In the genomic region with DNA sequence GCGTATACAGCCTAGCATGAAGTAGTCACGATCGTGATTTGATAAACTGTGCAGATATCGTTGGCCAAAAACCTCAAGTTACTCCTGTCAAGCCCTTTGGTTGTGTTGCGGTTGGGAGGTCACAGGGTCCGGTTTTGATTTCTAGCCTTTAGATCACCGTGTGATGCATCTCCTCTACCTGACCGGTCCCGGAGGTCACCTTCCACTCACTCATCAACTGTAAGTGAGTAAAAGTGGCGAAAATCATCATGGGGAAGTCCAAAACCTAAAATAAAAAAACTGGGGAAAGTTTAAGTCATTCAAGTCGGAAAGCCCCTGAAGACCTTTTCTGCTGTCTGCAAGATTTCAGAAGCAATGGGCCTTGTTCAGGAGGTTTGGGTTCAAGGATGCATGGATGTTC, we compare ENCODE assay signal across 16 cellular contexts.
DNase-seq lines count a peak whose midpoint lies in the region; ATAC-seq and TF ChIP-seq lines count a peak whose summit lies in the region.
"Had no signal": no experiment of that assay in that cellular context is flagged by ENCODE, and none has a peak within 500 bp of the region (broad histone marks: within the 10 kb centered on the region; RNA-seq: fewer than 3 reads in every experiment).

No MANE protein-coding gene starts in this region.

- H3K27ac ChIP-seq in lower lobe of right lung: no peak overlapping the region
- H3K27ac ChIP-seq: ascending aorta had no signal

- no peak overlapping the region for H3K4me3 Mint-ChIP-seq in stimulated activated effector memory CD8-positive, alpha-beta T cell treated with anti-CD3 and anti-CD28 coated beads, Interleukin-12 subunit alpha, Interleukin-12 subunit beta, amount 100 ng/mL, for 72 hours
- H3K4me3 Mint-ChIP-seq: T-cell had no signal

- ATAC-seq in GM18520 (IDR thresholded peaks at IDR 0.05; ENCODE audit: unreplicated experiment): peak; percentile 56
- peak; percentile 61 for ATAC-seq in GM21367 (IDR thresholded peaks at IDR 0.05; ENCODE audit: unreplicated experiment)
- peak; percentile 75 for ATAC-seq in HG03066 (IDR thresholded peaks at IDR 0.05; ENCODE audit: low read depth, unreplicated experiment)
- ATAC-seq in stimulated activated effector memory CD8-positive, alpha-beta T cell treated with anti-CD3 and anti-CD28 coated beads, Interleukin-12 subunit alpha, Interleukin-12 subunit beta, amount 100 ng/mL, for 72 hours: peak; percentile 75
- ATAC-seq in lower lobe of right lung: no peak
- ATAC-seq: HCT116, left colon, T-cell had no signal

- no peaks in the 10 kb centered on the region for H3K27me3 ChIP-seq in lower lobe of right lung (ENCODE audit: low read depth)
- H3K27me3 ChIP-seq: ascending aorta had no signal

- no peaks in the 10 kb centered on the region for H3K9me3 Mint-ChIP-seq in stimulated activated effector memory CD8-positive, alpha-beta T cell treated with anti-CD3 and anti-CD28 coated beads, Interleukin-12 subunit alpha, Interleukin-12 subunit beta, amount 100 ng/mL, for 72 hours
- H3K9me3 Mint-ChIP-seq: T-cell had no signal

- no peaks in the 10 kb centered on the region for H3K9me3 ChIP-seq in lower lobe of right lung
- H3K9me3 ChIP-seq: ascending aorta had no signal

- intact Hi-C loops in lower lobe of right lung (cut with DNase I): no loop called here

- H3K27ac Mint-ChIP-seq in stimulated activated effector memory CD8-positive, alpha-beta T cell treated with anti-CD3 and anti-CD28 coated beads, Interleukin-12 subunit alpha, Interleukin-12 subunit beta, amount 100 ng/mL, for 72 hours: no peak overlapping the region
- H3K27ac Mint-ChIP-seq: T-cell had no signal

- no peaks in the 10 kb centered on the region for H3K36me3 ChIP-seq in lower lobe of right lung
- H3K36me3 ChIP-seq: ascending aorta had no signal

- H3K4me1 Mint-ChIP-seq in stimulated activated effector memory CD8-positive, alpha-beta T cell treated with anti-CD3 and anti-CD28 coated beads, Interleukin-12 subunit alpha, Interleukin-12 subunit beta, amount 100 ng/mL, for 72 hours: peaks cover 13% of the 10 kb centered on the region
- H3K4me1 Mint-ChIP-seq: T-cell had no signal

- H3K4me1 ChIP-seq in lower lobe of right lung: no peaks in the 10 kb centered on the region
- H3K4me1 ChIP-seq: ascending aorta had no signal

- no peak for TF ChIP-seq CTCF in lower lobe of right lung (IDR thresholded peaks at IDR 0.05)

- DNase-seq in stimulated activated effector memory CD8-positive, alpha-beta T cell treated with anti-CD3 and anti-CD28 coated beads, Interleukin-12 subunit alpha, Interleukin-12 subunit beta, amount 100 ng/mL, for 72 hours (ENCODE audit: low spot score in 2 of 2): no peak
- no peak for DNase-seq in lower lobe of right lung
- DNase-seq in CD1c-positive myeloid dendritic cell (ENCODE audit: extremely low spot score): no peak
- DNase-seq in activated CD4-positive, CD25-positive, alpha-beta regulatory T cell treated with anti-CD3 and anti-CD28 coated beads, Interleukin-2, amount 50 U/mL, for 72 hours: no peak
- DNase-seq: activated gamma-delta T cell; foreskin fibroblast; left colon; NCI-H1930; NCI-H524 treated with DMSO at 0.1 percent for 48 hours; stimulated activated CD4-positive, alpha-beta T cell treated with anti-CD3 and anti-CD28 coated beads, Interleukin-2, amount 100 ng/mL, for 48 hours; T-cell had no signal

- peaks cover 11% of the 10 kb centered on the region for H3K36me3 Mint-ChIP-seq in stimulated activated effector memory CD8-positive, alpha-beta T cell treated with anti-CD3 and anti-CD28 coated beads, Interleukin-12 subunit alpha, Interleukin-12 subunit beta, amount 100 ng/mL, for 72 hours
- H3K36me3 Mint-ChIP-seq: T-cell had no signal

- H3K4me3 ChIP-seq in lower lobe of right lung: no peak overlapping the region
- H3K4me3 ChIP-seq: ascending aorta had no signal

Comparison
In these comparisons a context has a peak if more than half of its experiments do, and no peak if none do; other contexts are left out.
1. ATAC-seq: peak in GM18520 (single experiment), GM21367 (single experiment), HG03066 (single experiment) and stimulated activated effector memory CD8-positive, alpha-beta T cell treated with anti-CD3 and anti-CD28 coated beads, Interleukin-12 subunit alpha, Interleukin-12 subunit beta, amount 100 ng/mL, for 72 hours (single experiment); none in lower lobe of right lung (0 of 2).